Comparison of ENCODE assay signal across 8 cellular contexts in genomic region chr3:185929192-185930151, GRCh38. TPM values are rescaled to one million over a fixed set of nuclear protein-coding genes. Genes with fewer than 3 reads are reported as not detected.
DNase-seq lines count a peak whose midpoint lies in the region; ATAC-seq and TF ChIP-seq lines count a peak whose summit lies in the region.

No MANE protein-coding gene starts in this region.

- POLR2A ChIA-PET in Panc1 (lab: Charles Lee) = no interaction called here

- in situ Hi-C loops in Panc1 (cut with HindIII; ENCODE audit: low pct_unique_long_range_greater_than_20kb, low sequenced_read_pairs) = no loop called here

- no peak for ATAC-seq in Panc1
- ATAC-seq in omental fat pad (ENCODE audit: low FRiP score) = peak; percentile 73
- no peak for ATAC-seq in HG03342 (IDR thresholded peaks at IDR 0.05; ENCODE audit: unreplicated experiment)

- DNase-seq in EL (peak; percentile 55), Panc1 (ENCODE audit: low read depth, low spot score) (no peak), endothelial cell (ENCODE audit: low spot score) (no peak), omental fat pad (ENCODE audit: low spot score) (no peak), GM19238 (ENCODE audit: insufficient read length, low spot score) (no peak), retina (no peak), KG1 (lab: John Stamatoyannopoulos, UW) (no peak)

- no peaks in the 10 kb centered on the region for H3K9me3 ChIP-seq in Panc1 (ENCODE audit: control insufficient read depth, insufficient read depth, low read depth, low read length)

- H3K4me3 Mint-ChIP-seq in endothelial cell (ENCODE audit: unreplicated experiment) = peak overlapping the region; percentile 18

- BruUV-seq in Panc1 (replicated peaks; lab: Mats Ljungman, UMichigan) = no TSS peak

- peaks cover 4% of the 10 kb centered on the region for H3K27me3 Mint-ChIP-seq in endothelial cell (ENCODE audit: unreplicated experiment)

- no peak overlapping the region for H3K4me3 ChIP-seq in Panc1 (ENCODE audit: low read depth in 2 of 2, low read length in 2 of 2)

- H3K27ac ChIP-seq in Panc1 (ENCODE audit: low read length) = peak overlapping the region; percentile 18; the same call in 1 of the 2 replicates

- CTCF ChIA-PET in Panc1 (lab: Charles Lee) = no interaction called here

- no peaks in the 10 kb centered on the region for H3K27me3 ChIP-seq in Panc1 (ENCODE audit: control insufficient read depth, insufficient read depth, low read length)

- H3K36me3 Mint-ChIP-seq in endothelial cell (ENCODE audit: low read depth, unreplicated experiment) = peaks cover 28% of the 10 kb centered on the region

- peaks cover 90% of the 10 kb centered on the region for H3K4me1 ChIP-seq in Panc1 (ENCODE audit: control insufficient read depth, insufficient read depth, low read length)

- H3K4me1 Mint-ChIP-seq in endothelial cell (ENCODE audit: unreplicated experiment) = peaks cover 76% of the 10 kb centered on the region

- no peaks in the 10 kb centered on the region for H3K9me3 Mint-ChIP-seq in endothelial cell (ENCODE audit: unreplicated experiment)

- intact Hi-C loops in Panc1 (cut with micrococcal nuclease; ENCODE audit: unreplicated experiment) = loop anchor here (10.0 kb wide), 1 partner anchor 115 kb away; no protein-coding TSS in a partner anchor

- H3K27ac Mint-ChIP-seq in endothelial cell (ENCODE audit: unreplicated experiment) = peak overlapping the region; percentile 72

- no peak for TF ChIP-seq CTCF in Panc1 (IDR thresholded peaks at IDR 0.05)
- no peak for TF ChIP-seq CTCF in endothelial cell (IDR thresholded peaks at IDR 0.05; ENCODE audit: unreplicated experiment)
- no peak for TF ChIP-seq CTCF in omental fat pad (IDR thresholded peaks at IDR 0.05)

- H3K36me3 ChIP-seq in Panc1 (ENCODE audit: control insufficient read depth, insufficient read depth, low read length) = peaks cover 56% of the 10 kb centered on the region

RNA-seq across cellular contexts. Expression of gene TRA2B, which starts 8.3 kb away (rescaled TPM):
- total RNA-seq in Panc1 (2021; ENCODE audit: unreplicated experiment) = 171 TPM
- polyA plus RNA-seq in Panc1 (2012; ENCODE audit: insufficient read length) = 264 TPM
- 132 TPM for total RNA-seq in endothelial cell (ENCODE audit: unreplicated experiment)
- 100 to 1,000 TPM; 211 to 286 (median 223) TPM for total RNA-seq in omental fat pad
